8 cellular contexts compared by ENCODE assay signal in the genomic region with DNA sequence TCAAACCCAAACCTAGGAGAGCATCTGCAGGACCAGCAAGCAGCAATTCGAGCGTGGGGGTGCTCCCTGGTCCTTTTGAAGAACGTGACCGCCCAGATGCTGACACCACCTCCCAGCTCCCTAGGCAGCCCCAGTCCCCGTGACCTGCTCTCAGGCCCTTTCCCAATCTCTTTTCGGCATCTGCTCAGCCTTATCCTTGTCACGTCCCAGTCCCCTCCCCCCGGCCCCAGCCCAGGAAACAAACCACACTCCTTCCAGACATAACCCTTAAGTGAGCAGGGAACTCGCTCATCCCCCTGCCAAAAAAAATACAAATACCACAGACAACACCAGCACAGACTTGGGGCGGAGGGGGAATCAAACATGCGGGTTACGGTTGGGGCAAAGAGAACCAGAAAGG. TPM values are rescaled to one million over a fixed set of nuclear protein-coding genes. Genes with fewer than 3 reads are reported as not detected.
A peak's percentile ranks its signal among the peaks of the same experiment; 100 is the strongest.
DNase-seq lines count a peak whose midpoint lies in the region; ATAC-seq, FAIRE-seq and TF ChIP-seq lines count a peak whose summit lies in the region.
"Had no signal": no experiment of that assay in that cellular context is flagged by ENCODE, and none has a peak within 500 bp of the region (broad histone marks: within the 10 kb centered on the region; RNA-seq: fewer than 3 reads in every experiment).

No MANE protein-coding gene starts in this region.

- H3K4ac ChIP-seq in IMR-90 (ENCODE audit: low read depth, low read length) = peak overlapping the region; percentile 79

- no peaks in the 10 kb centered on the region for H3K27me3 Mint-ChIP-seq in astrocyte (ENCODE audit: low read depth, unreplicated experiment)

- H4K5ac ChIP-seq in IMR-90 (ENCODE audit: low read depth, low read length) = no peak overlapping the region

- H2AFZ ChIP-seq in IMR-90 (replicated peaks; ENCODE audit: low read length, poor library complexity) (no peak overlapping the region), astrocyte (ENCODE audit: low read depth, low read length) (no peak overlapping the region)

- peak overlapping the region; percentile 79 for H2AK9ac ChIP-seq in IMR-90 (replicated peaks; ENCODE audit: low read depth, low read length, poor library complexity)

- in situ Hi-C loops in IMR-90 (cut with MboI; ENCODE audit: low sequenced_read_pairs) = loop anchor here (10.0 kb wide), 1 partner anchor 52 kb away; no protein-coding TSS in a partner anchor

- ATAC-seq in IMR-90 (ENCODE audit: low read depth) = no peak
- no peak for ATAC-seq in thoracic aorta (ENCODE audit: insufficient number of reproducible peaks, low FRiP score, low read depth)

- H3K36me3 Mint-ChIP-seq in astrocyte (ENCODE audit: low read depth, unreplicated experiment) = no peaks in the 10 kb centered on the region

- peak overlapping the region in 1 of 2 experiments; percentile 64; a peak in 1 of 4 replicates for H4K8ac ChIP-seq in IMR-90 (ENCODE audit: low read depth in 2 of 2, low read length in 2 of 2)

- peak overlapping the region; percentile 62 for H3K4me2 ChIP-seq in IMR-90 (ENCODE audit: low read depth, low read length)
- H3K4me2 ChIP-seq in astrocyte (ENCODE audit: low read length) = peak overlapping the region; percentile 97

- H2BK20ac ChIP-seq in IMR-90 (ENCODE audit: low read depth, low read length) = peak overlapping the region; percentile 17; the same call in 1 of the 2 replicates

- peaks cover 53% of the 10 kb centered on the region for H3K4me1 ChIP-seq in IMR-90 (ENCODE audit: control insufficient read depth, insufficient read depth, low read length)
- peaks cover 74% of the 10 kb centered on the region for H3K4me1 ChIP-seq in astrocyte (ENCODE audit: insufficient read depth, low read length)
- peaks cover 59 to 73% of the 10 kb centered on the region in 2 donors for H3K4me1 ChIP-seq in thoracic aorta (ENCODE audit: control insufficient read depth in 1 of 2, low read depth in 2 of 2)

- peak overlapping the region; percentile 79 for H2AK5ac ChIP-seq in IMR-90 (ENCODE audit: low read depth, low read length)

- TF ChIP-seq CTCF in IMR-90 (conservative IDR thresholded peaks at IDR 0.05; ENCODE audit: low read depth, low read length) (no peak), astrocyte (IDR thresholded peaks at IDR 0.05; ENCODE audit: insufficient read depth, low read depth, low read length) (no peak), thoracic aorta (IDR thresholded peaks at IDR 0.05) (no peak)

- H4K20me1 ChIP-seq in IMR-90 (ENCODE audit: insufficient read depth, low read length) (peaks cover 67% of the 10 kb centered on the region), astrocyte (ENCODE audit: insufficient read depth, low read length) (peaks cover 62% of the 10 kb centered on the region)

- TF ChIP-seq RAD21 in IMR-90 (IDR thresholded peaks at IDR 0.05; ENCODE audit: low read length) = no peak

- H2BK5ac ChIP-seq in IMR-90 (ENCODE audit: low read depth, low read length, poor library complexity, severe bottlenecking) = peak overlapping the region; percentile 1

- H3K9ac ChIP-seq in IMR-90 (ENCODE audit: low read depth, low read length) (peak overlapping the region; percentile 31; the same call in 1 of the 2 replicates), astrocyte (ENCODE audit: low read length) (peak overlapping the region; percentile 12)

- H3K27ac Mint-ChIP-seq in astrocyte (ENCODE audit: unreplicated experiment) = no peak overlapping the region

- peak overlapping the region; percentile 64 for H3K27ac ChIP-seq in IMR-90 (ENCODE audit: insufficient read depth, low read length)
- no peak overlapping the region for H3K27ac ChIP-seq in astrocyte (ENCODE audit: low read depth, low read length)
- peak overlapping the region; percentile 6 to 62 for H3K27ac ChIP-seq in thoracic aorta

- dilution Hi-C loops in IMR-90 (cut with HindIII; ENCODE audit: low sequenced_read_pairs, unreplicated experiment) = no loop called here

- H3K4me3 Mint-ChIP-seq in astrocyte (ENCODE audit: unreplicated experiment) = peak overlapping the region; percentile 67

- H2BK15ac ChIP-seq in IMR-90 (ENCODE audit: low read depth, low read length) = peak overlapping the region; percentile 26; the same call in 1 of the 3 replicates

- peaks cover 3% of the 10 kb centered on the region; the same call in 1 of the 2 replicates for H3K36me3 ChIP-seq in IMR-90 (ENCODE audit: control insufficient read depth, insufficient read depth, low read length)
- H3K36me3 ChIP-seq in astrocyte (ENCODE audit: insufficient read depth, low read length) = no peaks in the 10 kb centered on the region
- no peaks in the 10 kb centered on the region for H3K36me3 ChIP-seq in thoracic aorta

- 36% methylated on average over 4 of the region's 12 CpGs; no CpG with 5 or more reads in 1 of the 2 experiments for WGBS in IMR-90 (ENCODE audit: extremely low coverage in 2 of 2, insufficient read length in 1 of 2), 2 experiments

- H3K4me1 Mint-ChIP-seq in astrocyte (ENCODE audit: low read depth, unreplicated experiment) = peaks cover 38% of the 10 kb centered on the region

- H3K79me2 ChIP-seq in astrocyte (ENCODE audit: insufficient read depth, low read length) = peaks cover 73% of the 10 kb centered on the region

- H2BK120ac ChIP-seq in IMR-90 (ENCODE audit: low read depth, low read length) = peak overlapping the region; percentile 21; the same call in 1 of the 2 replicates

- peak; percentile 55 for DNase-seq in IMR-90
- DNase-seq in astrocyte (ENCODE audit: low read depth) = peak; percentile 80
- DNase-seq in left kidney (ENCODE audit: low read depth, low spot score) = peak; percentile 45
- DNase-seq in thoracic aorta (ENCODE audit: low spot score) = peak; percentile 58
- DNase-seq in amniotic stem cell (lab: John Stamatoyannopoulos, UW) = no peak
- DNase-seq in COLO668 (lab: John Stamatoyannopoulos, UW; ENCODE audit: unreplicated experiment) = no peak
- no peak for DNase-seq in NCI-H69 (lab: John Stamatoyannopoulos, UW)
- DNase-seq: activated gamma-delta T cell had no signal

- peaks cover 33 to 74% of the 10 kb centered on the region in 2 experiments for H3K79me1 ChIP-seq in IMR-90 (ENCODE audit: low read depth in 1 of 2, low read length in 2 of 2)

- peak overlapping the region; percentile 43; the same call in 1 of the 2 replicates for H4K91ac ChIP-seq in IMR-90 (ENCODE audit: insufficient read depth, low read depth, low read length)

- no TSS peak for BruUV-seq in IMR-90 (replicated peaks; lab: Mats Ljungman, UMichigan)

- H3K9me3 ChIP-seq in IMR-90 (ENCODE audit: control insufficient read depth, insufficient read depth, low read length) = no peaks in the 10 kb centered on the region
- no peaks in the 10 kb centered on the region for H3K9me3 ChIP-seq in astrocyte (ENCODE audit: insufficient read depth, low read depth, low read length)
- H3K9me3 ChIP-seq in thoracic aorta = no peaks in the 10 kb centered on the region

- H3K18ac ChIP-seq in IMR-90 (ENCODE audit: low read depth, low read length) = peak overlapping the region; percentile 18; the same call in 1 of the 2 replicates

- POLR2A ChIA-PET in IMR-90 (lab: Charles Lee; ENCODE audit: unreplicated experiment) = interaction anchor here (0.7 kb wide), 1 partner anchor 299 kb away, joined by 4 read pairs; a partner anchor contains a TSS

- H3K14ac ChIP-seq in IMR-90 (replicated peaks; ENCODE audit: low read depth, low read length) = peak overlapping the region; percentile 61; the same call in 1 of the 2 replicates

- no peak overlapping the region for H3K56ac ChIP-seq in IMR-90 (ENCODE audit: extremely low read depth, insufficient read depth, low read length)

- intact Hi-C loops in IMR-90 (cut with micrococcal nuclease) = no loop called here

- peak overlapping the region; percentile 64; the same call in 1 of the 2 replicates for H3K23ac ChIP-seq in IMR-90 (ENCODE audit: low read depth, low read length)

- H3K9me3 Mint-ChIP-seq in astrocyte (ENCODE audit: unreplicated experiment) = no peaks in the 10 kb centered on the region

- 0 out of 2 replicates have a peak, but pooled peaks have one; percentile 12 for TF ChIP-seq POLR2A in IMR-90 (IDR thresholded peaks at IDR 0.05; ENCODE audit: low read depth, low read length)

- H3K4me3 ChIP-seq in IMR-90 (ENCODE audit: insufficient read depth, low read depth, low read length) = no peak overlapping the region
- no peak overlapping the region for H3K4me3 ChIP-seq in astrocyte (ENCODE audit: insufficient read depth, low read depth, low read length)
- H3K4me3 ChIP-seq in thoracic aorta = peak overlapping the region; percentile 15

- no peaks in the 10 kb centered on the region for H3K27me3 ChIP-seq in IMR-90 (ENCODE audit: control insufficient read depth, insufficient read depth, low read length)
- H3K27me3 ChIP-seq in astrocyte (ENCODE audit: insufficient read depth, low read length) = no peaks in the 10 kb centered on the region
- H3K27me3 ChIP-seq in thoracic aorta (replicated peaks; ENCODE audit: insufficient read depth) = no peaks in the 10 kb centered on the region

- peaks cover 40% of the 10 kb centered on the region for H3K9me1 ChIP-seq in IMR-90 (ENCODE audit: insufficient read depth, low read length)

- no peak for FAIRE-seq in astrocyte (lab: Jason Lieb, UNC)

- CTCF ChIA-PET in IMR-90 (lab: Yijun Ruan, JAX) = no interaction called here

TF ChIP-seq in IMR-90, 13 proteins besides CTCF, POLR2A, EP300 and RAD21 (continues in another document):
- 0 out of 2 replicates have a peak, but pooled peaks have one; percentile 10 for TF ChIP-seq MAZ (IDR thresholded peaks at IDR 0.05; ENCODE audit: borderline replicate concordance, low read depth, low read length)
- no peak for TF ChIP-seq CHD1 (IDR thresholded peaks at IDR 0.05; ENCODE audit: low read depth, low read length)
- TF ChIP-seq, protein P1, sequence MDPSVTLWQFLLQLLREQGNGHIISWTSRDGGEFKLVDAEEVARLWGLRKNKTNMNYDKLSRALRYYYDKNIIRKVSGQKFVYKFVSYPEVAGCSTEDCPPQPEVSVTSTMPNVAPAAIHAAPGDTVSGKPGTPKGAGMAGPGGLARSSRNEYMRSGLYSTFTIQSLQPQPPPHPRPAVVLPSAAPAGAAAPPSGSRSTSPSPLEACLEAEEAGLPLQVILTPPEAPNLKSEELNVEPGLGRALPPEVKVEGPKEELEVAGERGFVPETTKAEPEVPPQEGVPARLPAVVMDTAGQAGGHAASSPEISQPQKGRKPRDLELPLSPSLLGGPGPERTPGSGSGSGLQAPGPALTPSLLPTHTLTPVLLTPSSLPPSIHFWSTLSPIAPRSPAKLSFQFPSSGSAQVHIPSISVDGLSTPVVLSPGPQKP (IDR thresholded peaks at IDR 0.05; ENCODE audit: borderline replicate concordance, low read depth, low read length) = no peak

RNA-seq across cellular contexts. Expression of a gene that starts 3.3 kb away (rescaled TPM):
- total RNA-seq in IMR-90 (2012; rRNA removed) (1.3 and 1.7 TPM in 2 replicates), astrocyte (41.6 and 46.0 TPM in 2 replicates), thoracic aorta (10 to 100 TPM; 23.0 to 31.4 TPM)
- 30.6 and 45.4 TPM in 2 replicates for polyA plus RNA-seq in IMR-90 (2012; rRNA removed)
- polyA plus RNA-seq in IMR-90 (2012; cell fraction: cytosol; rRNA removed) = 19.2 and 30.8 TPM in 2 replicates
- polyA plus RNA-seq in IMR-90 (2012; cell fraction: nucleus; rRNA removed; ENCODE audit: low replicate concordance) = 39.7 and 78.9 TPM in 2 replicates

RNA-seq across cellular contexts. Expression of a gene that starts 57.0 kb away (rescaled TPM):
- not detected in 2 replicates for total RNA-seq in IMR-90 (2012; rRNA removed)
- polyA plus RNA-seq in IMR-90 (2012; rRNA removed) = 0.11 TPM in 1 of 2 replicates, not detected in the other
- 0.04 TPM in 1 of 2 replicates, not detected in the other for polyA plus RNA-seq in IMR-90 (2012; cell fraction: cytosol; rRNA removed)
- 0.08 TPM in 1 of 2 replicates, not detected in the other for polyA plus RNA-seq in IMR-90 (2012; cell fraction: nucleus; rRNA removed; ENCODE audit: low replicate concordance)
- total RNA-seq in astrocyte = not detected in 2 replicates
- total RNA-seq in thoracic aorta = not detected

Comparison
In these comparisons a context has a peak if more than half of its experiments do, and no peak if none do; other contexts are left out.
1. DNase-seq: peak in IMR-90 (single experiment), astrocyte (single experiment), left kidney (single experiment) and thoracic aorta (single experiment); none in amniotic stem cell (single experiment), COLO668 (single experiment) and NCI-H69 (single experiment).